8 cellular contexts compared by ENCODE assay signal in genomic region chr16:24544640-24545039, GRCh38. TPM values are rescaled to one million over a fixed set of nuclear protein-coding genes. Genes with fewer than 3 reads are reported as not detected.
DNase-seq lines count a peak whose midpoint lies in the region; ATAC-seq and TF ChIP-seq lines count a peak whose summit lies in the region.
"Had no signal": no experiment of that assay in that cellular context is flagged by ENCODE, and none has a peak within 500 bp of the region (broad histone marks: within the 10 kb centered on the region; RNA-seq: fewer than 3 reads in every experiment).

No MANE protein-coding gene starts in this region.

- no peaks in the 10 kb centered on the region for H3K9me3 ChIP-seq in CD8-positive, alpha-beta T cell (ENCODE audit: low read length)
- H3K9me3 ChIP-seq in trophoblast cell (ENCODE audit: insufficient read depth, low read depth, low read length) (no peaks in the 10 kb centered on the region), lower lobe of right lung (no peaks in the 10 kb centered on the region)

- H2BK120ac ChIP-seq in trophoblast cell (ENCODE audit: insufficient read depth, low read length, poor library complexity): no peak overlapping the region

- H3K79me2 ChIP-seq in KMS-11 (ENCODE audit: insufficient read depth, low read depth): peaks cover 100% of the 10 kb centered on the region
- peaks cover 23% of the 10 kb centered on the region for H3K79me2 ChIP-seq in trophoblast cell (ENCODE audit: control insufficient read depth, insufficient read depth, low read length, poor library complexity)

- no peak overlapping the region for H4K91ac ChIP-seq in trophoblast cell (ENCODE audit: low read depth, low read length)

- H4K12ac ChIP-seq in trophoblast cell (ENCODE audit: low read depth, low read length): no peak overlapping the region

- no peak overlapping the region for H3K27ac ChIP-seq in CD8-positive, alpha-beta T cell (ENCODE audit: low read depth, low read length)
- H3K27ac ChIP-seq in KMS-11: no peak overlapping the region
- H3K27ac ChIP-seq in trophoblast cell (ENCODE audit: low read depth, low read length): no peak overlapping the region
- no peak overlapping the region for H3K27ac ChIP-seq in lower lobe of right lung

- H2AFZ ChIP-seq in KMS-11 (ENCODE audit: low read depth): no peak overlapping the region
- H2AFZ ChIP-seq in trophoblast cell (ENCODE audit: insufficient read depth, low read length, poor library complexity): no peak overlapping the region

- no peak overlapping the region for H2BK5ac ChIP-seq in trophoblast cell (ENCODE audit: low read depth, low read length, poor library complexity)

- no peak overlapping the region for H4K8ac ChIP-seq in trophoblast cell (ENCODE audit: low read depth, low read length)

- H3K4me3 ChIP-seq in CD8-positive, alpha-beta T cell (ENCODE audit: low read depth, low read length): no peak overlapping the region
- H3K4me3 ChIP-seq in KMS-11 (IDR thresholded peaks at IDR 0.05; ENCODE audit: insufficient read depth, low read depth, low read length): no peak overlapping the region
- no peak overlapping the region for H3K4me3 ChIP-seq in trophoblast cell (ENCODE audit: low read depth, low read length)
- no peak overlapping the region for H3K4me3 ChIP-seq in lower lobe of right lung

- H3K23ac ChIP-seq in trophoblast cell (ENCODE audit: low read length): no peak overlapping the region

- H3K4me1 ChIP-seq in CD8-positive, alpha-beta T cell (ENCODE audit: insufficient read depth, low read length): peaks cover 46% of the 10 kb centered on the region
- peaks cover 35% of the 10 kb centered on the region for H3K4me1 ChIP-seq in KMS-11 (ENCODE audit: low read depth, poor library complexity, severe bottlenecking)
- peaks cover 0 to 5% of the 10 kb centered on the region in 2 experiments for H3K4me1 ChIP-seq in trophoblast cell (ENCODE audit: control insufficient read depth in 1 of 2, insufficient read depth in 2 of 2, low read length in 2 of 2)
- H3K4me1 ChIP-seq in lower lobe of right lung: peaks cover 42% of the 10 kb centered on the region

- H3K4ac ChIP-seq in trophoblast cell (ENCODE audit: low read depth, low read length): peak overlapping the region; percentile 79

- H3K36me3 Mint-ChIP-seq in CD8-positive, alpha-beta T cell: peaks cover 64% of the 10 kb centered on the region
- peaks cover 72% of the 10 kb centered on the region for H3K36me3 Mint-ChIP-seq in effector memory CD8-positive, alpha-beta T cell (ENCODE audit: insufficient read depth)
- H3K36me3 Mint-ChIP-seq in activated naive CD4-positive, alpha-beta T cell treated with anti-CD3 and anti-CD28 coated beads for 36 hours (ENCODE audit: low read depth): peaks cover 58% of the 10 kb centered on the region

- H3K4me1 Mint-ChIP-seq in CD8-positive, alpha-beta T cell (ENCODE audit: low read depth): peaks cover 68% of the 10 kb centered on the region
- H3K4me1 Mint-ChIP-seq in effector memory CD8-positive, alpha-beta T cell (ENCODE audit: low read depth in 2 of 2): peaks cover 39 to 67% of the 10 kb centered on the region in 2 donors
- H3K4me1 Mint-ChIP-seq in activated naive CD4-positive, alpha-beta T cell treated with anti-CD3 and anti-CD28 coated beads for 36 hours (ENCODE audit: low read depth): peaks cover 58% of the 10 kb centered on the region

- H2AK5ac ChIP-seq in trophoblast cell (ENCODE audit: low read length): no peak overlapping the region

- no peak for DNase-seq in CD8-positive, alpha-beta T cell
- DNase-seq in effector memory CD8-positive, alpha-beta T cell: no peak
- DNase-seq in trophoblast cell (no peak), lower lobe of right lung (no peak), NCI-H2196 (lab: John Stamatoyannopoulos, UW; ENCODE audit: unreplicated experiment) (no peak)
- no peak for DNase-seq in activated naive CD4-positive, alpha-beta T cell treated with anti-CD3 and anti-CD28 coated beads for 36 hours
- DNase-seq: small intestine had no signal

- H3K4me3 Mint-ChIP-seq in CD8-positive, alpha-beta T cell: peak overlapping the region; percentile 20
- H3K4me3 Mint-ChIP-seq in effector memory CD8-positive, alpha-beta T cell: peak overlapping the region; percentile 44 to 100
- H3K4me3 Mint-ChIP-seq in activated naive CD4-positive, alpha-beta T cell treated with anti-CD3 and anti-CD28 coated beads for 36 hours: no peak overlapping the region

- H2BK12ac ChIP-seq in trophoblast cell (ENCODE audit: low read length): no peak overlapping the region

- TF ChIP-seq CTCF in CD8-positive, alpha-beta T cell (IDR thresholded peaks at IDR 0.05): no peak
- TF ChIP-seq CTCF in KMS-11 (conservative IDR thresholded peaks at IDR 0.05; ENCODE audit: low read depth, low read length) (no peak), lower lobe of right lung (IDR thresholded peaks at IDR 0.05) (no peak)

- H3K4me2 ChIP-seq in KMS-11 (0 out of 2 replicates have a peak overlapping the region, but pooled peaks have one; percentile 88), trophoblast cell (ENCODE audit: low read length) (no peak overlapping the region)

- no peak for ATAC-seq in CD8-positive, alpha-beta T cell
- ATAC-seq in effector memory CD8-positive, alpha-beta T cell (replicated peaks): no peak
- no peak for ATAC-seq in lower lobe of right lung

- intact Hi-C loops in CD8-positive, alpha-beta T cell (cut with DNase I, micrococcal nuclease): loop anchor here (5.0 to 10.0 kb wide), 2 partner anchors 470 to 1397 kb away; partner anchors contain the start of genes ARHGAP17 (in 1 of the 2) and USP31 (in 1 of the 2)
- intact Hi-C loops in lower lobe of right lung (cut with DNase I): no loop called here
- intact Hi-C loops in activated naive CD4-positive, alpha-beta T cell treated with anti-CD3 and anti-CD28 coated beads for 36 hours (cut with micrococcal nuclease): loop anchor here (10.0 kb wide), 1 partner anchor 710 kb away; the partner anchor contains the start of gene PRKCB

- H3K27me3 ChIP-seq in CD8-positive, alpha-beta T cell (ENCODE audit: insufficient read depth, low read length): no peaks in the 10 kb centered on the region
- H3K27me3 ChIP-seq in KMS-11 (ENCODE audit: insufficient read depth, low read depth): no peaks in the 10 kb centered on the region
- no peaks in the 10 kb centered on the region for H3K27me3 ChIP-seq in trophoblast cell (ENCODE audit: insufficient read depth, low read length)
- no peaks in the 10 kb centered on the region for H3K27me3 ChIP-seq in lower lobe of right lung (ENCODE audit: low read depth)

- POLR2A ChIA-PET in CD8-positive, alpha-beta T cell (lab: Charles Lee): no interaction called here

- peaks cover 9% of the 10 kb centered on the region for H3K79me1 ChIP-seq in trophoblast cell (ENCODE audit: low read length)

- peaks cover 44% of the 10 kb centered on the region for H4K20me1 ChIP-seq in KMS-11 (ENCODE audit: insufficient read depth)

- no peak overlapping the region for H3K9ac ChIP-seq in KMS-11
- no peak overlapping the region for H3K9ac ChIP-seq in trophoblast cell (ENCODE audit: low read length)

- H3K27ac Mint-ChIP-seq in CD8-positive, alpha-beta T cell: no peak overlapping the region
- peak overlapping the region; percentile 9 to 67 for H3K27ac Mint-ChIP-seq in effector memory CD8-positive, alpha-beta T cell
- H3K27ac Mint-ChIP-seq in activated naive CD4-positive, alpha-beta T cell treated with anti-CD3 and anti-CD28 coated beads for 36 hours: no peak overlapping the region

- no peaks in the 10 kb centered on the region for H3K9me3 Mint-ChIP-seq in CD8-positive, alpha-beta T cell
- no peaks in the 10 kb centered on the region for H3K9me3 Mint-ChIP-seq in effector memory CD8-positive, alpha-beta T cell
- H3K9me3 Mint-ChIP-seq in activated naive CD4-positive, alpha-beta T cell treated with anti-CD3 and anti-CD28 coated beads for 36 hours: no peaks in the 10 kb centered on the region

- H3K18ac ChIP-seq in trophoblast cell (ENCODE audit: low read length): no peak overlapping the region

- CTCF ChIA-PET in CD8-positive, alpha-beta T cell (lab: Charles Lee): no interaction called here
- CTCF ChIA-PET in activated naive CD4-positive, alpha-beta T cell treated with anti-CD3 and anti-CD28 coated beads for 36 hours (lab: Charles Lee): no interaction called here

- no peak overlapping the region for H3K14ac ChIP-seq in trophoblast cell (ENCODE audit: low read length)

- WGBS in trophoblast cell (ENCODE audit: extremely low coverage, insufficient coverage, insufficient read length): no CpG with 5 or more reads among the region's 3 CpGs

- no peaks in the 10 kb centered on the region for H3K27me3 Mint-ChIP-seq in CD8-positive, alpha-beta T cell (ENCODE audit: low read depth)
- H3K27me3 Mint-ChIP-seq in effector memory CD8-positive, alpha-beta T cell: no peaks in the 10 kb centered on the region
- no peaks in the 10 kb centered on the region for H3K27me3 Mint-ChIP-seq in activated naive CD4-positive, alpha-beta T cell treated with anti-CD3 and anti-CD28 coated beads for 36 hours (ENCODE audit: low read depth)

- H3K36me3 ChIP-seq in CD8-positive, alpha-beta T cell (ENCODE audit: insufficient read depth, low read length): peaks cover 18% of the 10 kb centered on the region
- H3K36me3 ChIP-seq in KMS-11 (ENCODE audit: insufficient read depth) (peaks cover 8% of the 10 kb centered on the region; the same call in 1 of the 2 replicates), trophoblast cell (ENCODE audit: control insufficient read depth in 1 of 2, insufficient read depth in 2 of 2, low read length in 2 of 2) (peaks cover 5 to 6% of the 10 kb centered on the region in 2 experiments), lower lobe of right lung (peaks cover 41% of the 10 kb centered on the region)

RNA-seq across cellular contexts. Expression of gene RBBP6, which starts 5.3 kb away (rescaled TPM):
- 100 to 1,000 TPM; 172 to 177 TPM for total RNA-seq in CD8-positive, alpha-beta T cell
- polyA plus RNA-seq in trophoblast cell (2013): 92.6 and 98.2 TPM in 2 replicates
- total RNA-seq in lower lobe of right lung: 42.1 TPM
- 10 to 100 TPM; 64.4 to 65.0 TPM for total RNA-seq in activated naive CD4-positive, alpha-beta T cell treated with anti-CD3 and anti-CD28 coated beads for 36 hours

Comparison
In these comparisons a context has a peak if more than half of its experiments do, and no peak if none do; other contexts are left out.
1. H3K27ac Mint-ChIP-seq: peak in effector memory CD8-positive, alpha-beta T cell (2 of 2); none in CD8-positive, alpha-beta T cell (single experiment) and activated naive CD4-positive, alpha-beta T cell treated with anti-CD3 and anti-CD28 coated beads for 36 hours (single experiment).